ENCODE assay signal across 27 cellular contexts in the genomic region with DNA sequence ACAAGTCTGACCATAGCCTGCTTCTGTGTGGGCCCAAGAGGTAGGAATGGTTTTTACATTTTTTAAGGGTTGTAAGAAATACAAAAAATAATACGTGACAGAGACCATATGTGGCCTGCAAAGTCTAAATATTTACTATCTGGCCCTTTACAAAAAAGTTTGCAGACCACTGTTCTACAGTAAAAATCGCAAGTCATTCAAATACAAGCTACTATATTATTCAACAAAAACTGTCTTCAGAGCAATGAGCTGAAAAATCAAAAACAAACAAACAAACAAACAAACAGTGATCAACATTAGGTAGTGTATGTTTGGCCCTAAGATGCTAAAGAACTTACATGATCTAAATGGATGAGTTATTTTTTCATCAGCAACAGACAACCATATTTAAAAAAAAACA. TPM values are rescaled to one million over a fixed set of nuclear protein-coding genes. Genes with fewer than 3 reads are reported as not detected.
A peak's percentile ranks its signal among the peaks of the same experiment; 100 is the strongest.
DNase-seq lines count a peak whose midpoint lies in the region; ATAC-seq and TF ChIP-seq lines count a peak whose summit lies in the region.
"Had no signal": no experiment of that assay in that cellular context is flagged by ENCODE, and none has a peak within 500 bp of the region (broad histone marks: within the 10 kb centered on the region; RNA-seq: fewer than 3 reads in every experiment).

No MANE protein-coding gene starts in this region.

- POLR2A ChIA-PET in CD8-positive, alpha-beta memory T cell (lab: Charles Lee): no interaction called here

- no peaks in the 10 kb centered on the region for H3K27me3 ChIP-seq in CD8-positive, alpha-beta memory T cell (ENCODE audit: insufficient read depth, low read length, poor library complexity, severe bottlenecking)
- H3K27me3 ChIP-seq in BE2C: peaks cover 65% of the 10 kb centered on the region

- H3K27ac Mint-ChIP-seq in activated naive CD4-positive, alpha-beta T cell treated with anti-CD3 and anti-CD28 coated beads, Interleukin-2, amount 50 U/mL, for 24 hours: peak overlapping the region; percentile 66
- H3K27ac Mint-ChIP-seq in activated naive CD4-positive, alpha-beta T cell treated with anti-CD3 and anti-CD28 coated beads for 36 hours: no peak overlapping the region
- H3K27ac Mint-ChIP-seq in CD8-positive, alpha-beta memory T cell: peak overlapping the region in 5 of 8 donors; percentile 2 to 88 (median 17)
- peak overlapping the region; percentile 39 for H3K27ac Mint-ChIP-seq in T-helper 17 cell
- peak overlapping the region; percentile 62 to 79 for H3K27ac Mint-ChIP-seq in natural killer cell
- H3K27ac Mint-ChIP-seq: CD8-positive, alpha-beta T cell had no signal

- no peaks in the 10 kb centered on the region for H3K9me3 ChIP-seq in CD8-positive, alpha-beta memory T cell (ENCODE audit: low read length)
- no peaks in the 10 kb centered on the region for H3K9me3 ChIP-seq in T-helper 17 cell (ENCODE audit: control insufficient read depth, low read length, poor library complexity, severe bottlenecking)
- H3K9me3 ChIP-seq in BE2C: no peaks in the 10 kb centered on the region

- peaks cover 18% of the 10 kb centered on the region for H3K36me3 ChIP-seq in CD8-positive, alpha-beta memory T cell (ENCODE audit: insufficient read depth, low read length)
- H3K36me3 ChIP-seq in BE2C: no peaks in the 10 kb centered on the region
- H3K36me3 ChIP-seq: SJSA1 had no signal

- intact Hi-C loops in activated naive CD4-positive, alpha-beta T cell treated with anti-CD3 and anti-CD28 coated beads for 36 hours (cut with micrococcal nuclease): no loop called here
- intact Hi-C loops in natural killer cell (cut with micrococcal nuclease): no loop called here

- H3K4me1 Mint-ChIP-seq in activated naive CD4-positive, alpha-beta T cell treated with anti-CD3 and anti-CD28 coated beads, Interleukin-2, amount 50 U/mL, for 24 hours: peaks cover 57% of the 10 kb centered on the region
- H3K4me1 Mint-ChIP-seq in activated naive CD4-positive, alpha-beta T cell treated with anti-CD3 and anti-CD28 coated beads for 36 hours (ENCODE audit: low read depth): peaks cover 25% of the 10 kb centered on the region
- H3K4me1 Mint-ChIP-seq in CD8-positive, alpha-beta memory T cell: peaks cover 34 to 64% (median 45%) of the 10 kb centered on the region in 3 donors
- H3K4me1 Mint-ChIP-seq in T-helper 17 cell: peaks cover 9% of the 10 kb centered on the region
- H3K4me1 Mint-ChIP-seq in natural killer cell: peaks cover 37 to 54% of the 10 kb centered on the region in 2 donors

- H3K27me3 Mint-ChIP-seq in activated naive CD4-positive, alpha-beta T cell treated with anti-CD3 and anti-CD28 coated beads, Interleukin-2, amount 50 U/mL, for 24 hours: no peaks in the 10 kb centered on the region
- no peaks in the 10 kb centered on the region for H3K27me3 Mint-ChIP-seq in activated naive CD4-positive, alpha-beta T cell treated with anti-CD3 and anti-CD28 coated beads for 36 hours (ENCODE audit: low read depth)
- no peaks in the 10 kb centered on the region for H3K27me3 Mint-ChIP-seq in CD8-positive, alpha-beta memory T cell
- H3K27me3 Mint-ChIP-seq in T-helper 17 cell: no peaks in the 10 kb centered on the region
- no peaks in the 10 kb centered on the region for H3K27me3 Mint-ChIP-seq in natural killer cell (ENCODE audit: low read depth in 2 of 2)

- no peak overlapping the region for H3K4me3 ChIP-seq in CD8-positive, alpha-beta memory T cell (ENCODE audit: low read length)
- no peak overlapping the region for H3K4me3 ChIP-seq in BE2C (ENCODE audit: low read depth, low read length)
- H3K4me3 ChIP-seq: SJSA1 had no signal

- H3K4me3 Mint-ChIP-seq in activated naive CD4-positive, alpha-beta T cell treated with anti-CD3 and anti-CD28 coated beads, Interleukin-2, amount 50 U/mL, for 24 hours: no peak overlapping the region
- no peak overlapping the region for H3K4me3 Mint-ChIP-seq in activated naive CD4-positive, alpha-beta T cell treated with anti-CD3 and anti-CD28 coated beads for 36 hours
- no peak overlapping the region for H3K4me3 Mint-ChIP-seq in CD8-positive, alpha-beta memory T cell
- H3K4me3 Mint-ChIP-seq in T-helper 17 cell: no peak overlapping the region
- no peak overlapping the region for H3K4me3 Mint-ChIP-seq in natural killer cell
- H3K4me3 Mint-ChIP-seq: CD8-positive, alpha-beta T cell had no signal

- no peak for TF ChIP-seq CTCF in natural killer cell (IDR thresholded peaks at IDR 0.05)
- TF ChIP-seq CTCF in BE2C (IDR thresholded peaks at IDR 0.05; ENCODE audit: low read depth, low read length): no peak

- DNase-seq in activated naive CD4-positive, alpha-beta T cell treated with anti-CD3 and anti-CD28 coated beads for 36 hours: no peak
- DNase-seq in CD8-positive, alpha-beta memory T cell: no peak
- DNase-seq in T-helper 17 cell (no peak), natural killer cell (no peak), BE2C (no peak), dedifferentiated amniotic fluid mesenchymal stem cell (ENCODE audit: extremely low spot score) (no peak), iPS-NIHi7 (ENCODE audit: extremely low spot score) (no peak)
- DNase-seq: AML-193; CD8-positive, alpha-beta T cell; DMS79 treated with DMSO at 0.1 percent for 48 hours; HCEC 1CT; Kasumi-1; MV-4-11; NCI-H1105 treated with DMSO at 0.1 percent for 48 hours; NCI-H146; NCI-H1930; NCI-H2227 treated with DMSO at 0.1 percent for 48 hours; NCI-H526 treated with DMSO at 0.1 percent for 48 hours; Right ventricle myocardium superior; RPMI8226 had no signal

- no peaks in the 10 kb centered on the region for H3K4me1 ChIP-seq in CD8-positive, alpha-beta memory T cell (ENCODE audit: insufficient read depth, low read length)
- H3K4me1 ChIP-seq in BE2C: no peaks in the 10 kb centered on the region
- H3K4me1 ChIP-seq: SJSA1 had no signal

- H3K36me3 Mint-ChIP-seq in activated naive CD4-positive, alpha-beta T cell treated with anti-CD3 and anti-CD28 coated beads, Interleukin-2, amount 50 U/mL, for 24 hours: peaks cover 33% of the 10 kb centered on the region
- peaks cover 44% of the 10 kb centered on the region for H3K36me3 Mint-ChIP-seq in activated naive CD4-positive, alpha-beta T cell treated with anti-CD3 and anti-CD28 coated beads for 36 hours (ENCODE audit: low read depth)
- peaks cover 17 to 67% (median 20%) of the 10 kb centered on the region in 3 donors for H3K36me3 Mint-ChIP-seq in CD8-positive, alpha-beta memory T cell
- peaks cover 15% of the 10 kb centered on the region for H3K36me3 Mint-ChIP-seq in T-helper 17 cell (ENCODE audit: low read depth)
- peaks cover 12% of the 10 kb centered on the region for H3K36me3 Mint-ChIP-seq in natural killer cell

- CTCF ChIA-PET in activated naive CD4-positive, alpha-beta T cell treated with anti-CD3 and anti-CD28 coated beads for 36 hours (lab: Charles Lee): interaction anchor here (0.6 to 1.6 kb wide), 2 partner anchors 11 to 16 kb away, joined by 3 read pairs; no protein-coding TSS in a partner anchor
- CTCF ChIA-PET in CD8-positive, alpha-beta memory T cell (lab: Charles Lee): no interaction called here

- ATAC-seq in T-helper 17 cell (no peak), natural killer cell (no peak)
- ATAC-seq: CD8-positive, alpha-beta T cell had no signal

- H3K27ac ChIP-seq in CD8-positive, alpha-beta memory T cell (ENCODE audit: low read depth, low read length): no peak overlapping the region
- H3K27ac ChIP-seq: C4-2B, HL-60, SJSA1 had no signal

- no peaks in the 10 kb centered on the region for H3K9me3 Mint-ChIP-seq in activated naive CD4-positive, alpha-beta T cell treated with anti-CD3 and anti-CD28 coated beads, Interleukin-2, amount 50 U/mL, for 24 hours
- peaks cover 4% of the 10 kb centered on the region for H3K9me3 Mint-ChIP-seq in activated naive CD4-positive, alpha-beta T cell treated with anti-CD3 and anti-CD28 coated beads for 36 hours
- H3K9me3 Mint-ChIP-seq in CD8-positive, alpha-beta memory T cell: peaks cover 0 to 6% (median 3%) of the 10 kb centered on the region in 5 donors
- peaks cover 0 to 3% of the 10 kb centered on the region in 2 donors for H3K9me3 Mint-ChIP-seq in natural killer cell

RNA-seq across cellular contexts. Expression of a gene that starts 32.5 kb away (rescaled TPM):
- total RNA-seq in activated naive CD4-positive, alpha-beta T cell treated with anti-CD3 and anti-CD28 coated beads for 36 hours: 10 to 100 TPM; 34.2 to 36.1 TPM
- total RNA-seq in CD8-positive, alpha-beta memory T cell: 100 to 1,000 TPM; 119 to 126 TPM
- polyA plus RNA-seq in CD8-positive, alpha-beta memory T cell: 138 TPM
- total RNA-seq in T-helper 17 cell (100 to 1,000 TPM; 106 to 113 TPM), natural killer cell (100 to 1,000 TPM; 134 to 162 (median 139) TPM)
- 0.11 TPM for polyA plus RNA-seq in BE2C (2012; ENCODE audit: insufficient read depth, insufficient read length, low read depth)
- total RNA-seq: MCF 10A, NCI-H460, SJSA1 had no signal

RNA-seq across cellular contexts. Expression of a gene that starts 36.4 kb away (rescaled TPM):
- total RNA-seq in activated naive CD4-positive, alpha-beta T cell treated with anti-CD3 and anti-CD28 coated beads for 36 hours: not detected
- total RNA-seq in CD8-positive, alpha-beta memory T cell: under 1 TPM; 0.58 to 0.74 TPM
- 0.09 TPM for polyA plus RNA-seq in CD8-positive, alpha-beta memory T cell
- total RNA-seq in T-helper 17 cell: under 1 TPM in 1 of 2 donors, not detected in 1; 0.37 TPM
- total RNA-seq in natural killer cell: not detected
- not detected for polyA plus RNA-seq in BE2C (2012; ENCODE audit: insufficient read depth, insufficient read length, low read depth)
- total RNA-seq: CD8-positive, alpha-beta T cell; H1; MCF 10A; NCI-H460; Right ventricle myocardium superior; SJSA1 had no signal
- polyA plus RNA-seq: H1 had no signal
